In the genomic region with DNA sequence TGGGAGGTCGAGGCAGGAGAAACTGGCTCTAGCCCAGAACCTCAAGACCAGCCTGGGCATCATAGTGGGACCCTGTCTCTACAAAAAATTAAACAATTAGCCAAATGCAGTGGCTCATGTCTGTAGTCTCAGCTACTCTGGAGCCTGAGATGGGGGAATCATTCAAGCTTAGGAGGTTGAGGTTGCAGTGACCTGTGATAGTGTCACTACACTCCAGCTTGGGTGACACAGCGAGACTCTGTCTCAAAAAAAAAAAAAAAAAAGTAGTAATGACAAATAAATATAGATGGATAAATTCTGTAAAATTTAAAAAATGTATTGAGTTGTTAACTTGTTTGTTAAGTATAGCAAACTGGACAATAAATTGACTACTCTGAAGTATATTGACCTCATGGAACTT, we compare ENCODE assay signal across 28 cellular contexts.
"Had no signal": no experiment of that assay in that cellular context is flagged by ENCODE, and none has a peak within 500 bp of the region (broad histone marks: within the 10 kb centered on the region; RNA-seq: fewer than 3 reads in every experiment).

No MANE protein-coding gene starts in this region.

- H3K27me3 ChIP-seq: colonic mucosa, dorsolateral prefrontal cortex, esophagus muscularis mucosa, esophagus squamous epithelium, foreskin keratinocyte, gastrocnemius medialis, gastroesophageal sphincter, heart left ventricle, heart right ventricle, hepatocyte had no signal

- H3K27me3 Mint-ChIP-seq: dendritic cell treated with granulocyte-macrophage colony-stimulating factor and Interleukin-4, amounts not matched to agents 40 ng/mL and 50 ng/mL, for 4 days; effector memory CD8-positive, alpha-beta T cell had no signal

- H3K4me3 Mint-ChIP-seq: dendritic cell treated with granulocyte-macrophage colony-stimulating factor and Interleukin-4, amounts not matched to agents 40 ng/mL and 50 ng/mL, for 4 days; effector memory CD8-positive, alpha-beta T cell; endodermal cell had no signal

- FAIRE-seq: endometrium, endothelial cell of umbilical vein, frontal cortex had no signal

- ATAC-seq: effector memory CD8-positive, alpha-beta T cell; esophagus mucosa; foreskin keratinocyte; gastrocnemius medialis; gastroesophageal sphincter; heart left ventricle; heart right ventricle had no signal

- H3K27ac ChIP-seq: colonic mucosa, coronary artery, dorsolateral prefrontal cortex, epithelial cell of prostate, esophagus muscularis mucosa, esophagus squamous epithelium, foreskin keratinocyte, gastrocnemius medialis, gastroesophageal sphincter, heart left ventricle, heart right ventricle, hepatocyte had no signal

- H3K4me2 ChIP-seq: hepatocyte had no signal

- H3K4me1 ChIP-seq: colonic mucosa, foreskin keratinocyte had no signal

- H3K27ac Mint-ChIP-seq: dendritic cell treated with granulocyte-macrophage colony-stimulating factor and Interleukin-4, amounts not matched to agents 40 ng/mL and 50 ng/mL, for 4 days; effector memory CD8-positive, alpha-beta T cell; endodermal cell had no signal

- H2AFZ ChIP-seq: hepatocyte had no signal

- H3K79me2 ChIP-seq: hepatocyte had no signal

- H3K36me3 ChIP-seq: colonic mucosa, esophagus muscularis mucosa, esophagus squamous epithelium, gastrocnemius medialis, gastroesophageal sphincter, heart left ventricle, heart right ventricle had no signal

- H3K9me3 Mint-ChIP-seq: dendritic cell treated with granulocyte-macrophage colony-stimulating factor and Interleukin-4, amounts not matched to agents 40 ng/mL and 50 ng/mL, for 4 days; effector memory CD8-positive, alpha-beta T cell; endodermal cell had no signal

- DNase-seq: colonic mucosa; cortex of kidney; dermis blood vessel endothelial cell; dorsolateral prefrontal cortex; effector CD4-positive, alpha-beta T cell; effector CD8-positive, alpha-beta T cell; effector memory CD4-positive, alpha-beta T cell; effector memory CD8-positive, alpha-beta T cell; endodermal cell; esophagus squamous epithelium; foreskin fibroblast; foreskin keratinocyte; gastrocnemius medialis; glutamatergic neuron; head of caudate nucleus; heart left ventricle; heart right ventricle; hippocampal formation had no signal

- H3K9me3 ChIP-seq: colonic mucosa, esophagus muscularis mucosa, esophagus squamous epithelium, gastrocnemius medialis, gastroesophageal sphincter, heart left ventricle, heart right ventricle had no signal

- H3K4me3 ChIP-seq: colonic mucosa, coronary artery, dorsolateral prefrontal cortex, esophagus muscularis mucosa, esophagus squamous epithelium, gastrocnemius medialis, gastroesophageal sphincter, heart left ventricle, heart right ventricle, hepatocyte had no signal
